In the genomic region with DNA sequence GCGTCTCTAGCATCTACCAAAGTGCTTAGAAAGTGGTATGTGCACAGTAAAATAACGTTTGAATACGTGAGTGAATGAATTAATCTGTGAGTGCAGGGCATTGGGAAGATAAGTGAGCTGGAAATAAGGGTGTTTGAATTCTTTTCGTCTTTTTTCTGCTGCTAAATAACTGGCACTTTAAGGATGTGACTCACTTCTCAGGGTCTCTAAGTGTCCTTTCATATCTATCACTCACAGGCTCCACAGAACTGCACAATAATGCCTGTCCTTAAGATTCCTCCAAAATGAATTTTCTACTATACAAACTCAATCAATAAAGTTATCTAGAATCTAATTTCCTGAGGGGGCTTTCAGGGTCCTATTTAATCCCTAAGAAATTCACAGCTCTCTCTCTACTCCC, we compare ENCODE assay signal across 18 cellular contexts. TPM values are rescaled to one million over a fixed set of nuclear protein-coding genes. Genes with fewer than 3 reads are reported as not detected.
"Had no signal": no experiment of that assay in that cellular context is flagged by ENCODE, and none has a peak within 500 bp of the region (broad histone marks: within the 10 kb centered on the region; RNA-seq: fewer than 3 reads in every experiment).

No MANE protein-coding gene starts in this region.

- H3K27me3 Mint-ChIP-seq: activated CD4-positive, alpha-beta T cell treated with anti-CD3 and anti-CD28 coated beads for 36 hours; activated CD8-positive, alpha-beta T cell treated with anti-CD3 and anti-CD28 coated beads for 36 hours; activated naive CD8-positive, alpha-beta T cell treated with anti-CD3 and anti-CD28 coated beads for 36 hours had no signal

- H3K27me3 ChIP-seq: tibial artery had no signal

- H3K36me3 ChIP-seq: breast epithelium, tibial artery had no signal

- H3K4me3 Mint-ChIP-seq: activated CD4-positive, alpha-beta T cell treated with anti-CD3 and anti-CD28 coated beads for 36 hours; activated CD8-positive, alpha-beta T cell treated with anti-CD3 and anti-CD28 coated beads for 36 hours; activated naive CD8-positive, alpha-beta T cell treated with anti-CD3 and anti-CD28 coated beads for 36 hours; activated T-cell treated with anti-CD3 and anti-CD28 coated beads, Interleukin-2, amount 50 U/mL, for 72 hours; endodermal cell; mesothelial cell of epicardium; neural crest cell had no signal

- H3K27ac ChIP-seq: breast epithelium, parathyroid adenoma, skin epidermis, tibial artery, VCaP had no signal

- H3K79me2 ChIP-seq: parathyroid adenoma had no signal

- H3K4me1 Mint-ChIP-seq: activated CD4-positive, alpha-beta T cell treated with anti-CD3 and anti-CD28 coated beads for 36 hours; activated naive CD8-positive, alpha-beta T cell treated with anti-CD3 and anti-CD28 coated beads for 36 hours; mesothelial cell of epicardium; neural crest cell had no signal

- H3K4me1 ChIP-seq: breast epithelium, parathyroid adenoma had no signal

- DNase-seq: activated CD4-positive, alpha-beta T cell treated with anti-CD3 and anti-CD28 coated beads for 36 hours; activated CD8-positive, alpha-beta memory T cell treated with anti-CD3 and anti-CD28 coated beads, Interleukin-2, amount 50 U/mL, for 4 hours; activated CD8-positive, alpha-beta T cell treated with anti-CD3 and anti-CD28 coated beads for 36 hours; activated gamma-delta T cell treated with Interleukin-2 at 50 U/mL for 16 hours; activated naive CD8-positive, alpha-beta T cell treated with anti-CD3 and anti-CD28 coated beads for 36 hours; activated T-cell treated with anti-CD3 and anti-CD28 coated beads, Interleukin-2, amount 50 U/mL, for 72 hours; endodermal cell; hippocampal formation; tibial artery had no signal

- H3K27ac Mint-ChIP-seq: activated CD4-positive, alpha-beta T cell treated with anti-CD3 and anti-CD28 coated beads for 36 hours; activated CD8-positive, alpha-beta T cell treated with anti-CD3 and anti-CD28 coated beads for 36 hours; activated naive CD8-positive, alpha-beta T cell treated with anti-CD3 and anti-CD28 coated beads for 36 hours; activated T-cell treated with anti-CD3 and anti-CD28 coated beads, Interleukin-2, amount 50 U/mL, for 72 hours; endodermal cell; mesothelial cell of epicardium had no signal

- H3K9me3 ChIP-seq: breast epithelium, tibial artery had no signal

- H3K9me3 Mint-ChIP-seq: activated CD8-positive, alpha-beta T cell treated with anti-CD3 and anti-CD28 coated beads for 36 hours; activated naive CD8-positive, alpha-beta T cell treated with anti-CD3 and anti-CD28 coated beads for 36 hours; endodermal cell; mesothelial cell of epicardium; neural crest cell had no signal

- H2AFZ ChIP-seq: parathyroid adenoma had no signal

- H3K4me3 ChIP-seq: breast epithelium, skin epidermis, tibial artery had no signal

- H3K36me3 Mint-ChIP-seq: activated naive CD8-positive, alpha-beta T cell treated with anti-CD3 and anti-CD28 coated beads for 36 hours; mesothelial cell of epicardium had no signal

- ATAC-seq: activated CD4-positive, alpha-beta T cell treated with anti-CD3 and anti-CD28 coated beads for 36 hours; activated CD8-positive, alpha-beta T cell treated with anti-CD3 and anti-CD28 coated beads for 36 hours; activated T-cell treated with anti-CD3 and anti-CD28 coated beads, Interleukin-2, amount 50 U/mL, for 72 hours had no signal

- H3K9ac ChIP-seq: parathyroid adenoma had no signal

RNA-seq across cellular contexts. Expression of a gene that starts 3.2 kb away (rescaled TPM):
- total RNA-seq: activated CD4-positive, alpha-beta T cell treated with anti-CD3 and anti-CD28 coated beads for 36 hours; activated CD8-positive, alpha-beta T cell treated with anti-CD3 and anti-CD28 coated beads for 36 hours; activated naive CD8-positive, alpha-beta T cell treated with anti-CD3 and anti-CD28 coated beads for 36 hours; activated T-cell treated with anti-CD3 and anti-CD28 coated beads, Interleukin-2, amount 50 U/mL, for 72 hours; dermis microvascular lymphatic vessel endothelial cell; kidney epithelial cell; renal cortical epithelial cell had no signal
